In the genomic region with DNA sequence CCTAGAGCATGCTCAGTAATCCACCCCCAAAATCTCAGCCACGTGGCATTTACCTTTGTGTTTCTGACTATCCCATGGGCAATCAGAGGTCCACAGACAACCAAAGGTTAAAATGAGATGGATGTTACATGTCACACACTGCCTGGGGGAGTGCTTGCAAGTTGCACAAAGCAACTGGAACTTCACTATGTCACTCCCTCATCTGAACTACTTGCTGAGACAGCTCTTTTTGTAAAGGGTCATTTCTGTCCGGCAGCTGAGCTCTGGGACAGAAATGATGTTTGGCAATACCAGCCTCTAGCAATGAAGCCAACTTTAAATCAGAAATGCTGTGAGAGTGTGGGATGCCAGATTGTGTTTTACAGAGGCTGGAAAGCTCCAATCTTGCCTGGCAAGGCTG, we compare ENCODE assay signal across 35 cellular contexts.
"Had no signal": no experiment of that assay in that cellular context is flagged by ENCODE, and none has a peak within 500 bp of the region (broad histone marks: within the 10 kb centered on the region; RNA-seq: fewer than 3 reads in every experiment).

No MANE protein-coding gene starts in this region.

- H3K27me3 ChIP-seq: adrenal gland, body of pancreas, brain microvascular endothelial cell had no signal

- H3K36me3 Mint-ChIP-seq: activated CD4-positive, alpha-beta memory T cell treated with anti-CD3 and anti-CD28 coated beads for 36 hours; activated naive CD4-positive, alpha-beta T cell treated with anti-CD3 and anti-CD28 coated beads, Interleukin-2, amount 50 U/mL, for 72 hours; activated naive CD8-positive, alpha-beta T cell treated with anti-CD3 and anti-CD28 coated beads for 36 hours had no signal

- H3K4me1 Mint-ChIP-seq: activated B cell treated with CpG ODN at 0.5 μM for 24 hours; activated naive CD8-positive, alpha-beta T cell treated with anti-CD3 and anti-CD28 coated beads for 36 hours; activated T-helper 17 cell treated with anti-CD3 and anti-CD28 coated beads, Interleukin-2, amount 50 U/mL, for 72 hours had no signal

- H3K27me3 Mint-ChIP-seq: activated B cell treated with CpG ODN at 0.5 μM for 24 hours; activated CD4-positive, alpha-beta memory T cell treated with anti-CD3 and anti-CD28 coated beads for 36 hours; activated naive CD8-positive, alpha-beta T cell treated with anti-CD3 and anti-CD28 coated beads for 36 hours had no signal

- H3K9me3 Mint-ChIP-seq: activated CD4-positive, alpha-beta memory T cell treated with anti-CD3 and anti-CD28 coated beads for 36 hours; activated CD8-positive, alpha-beta T cell treated with anti-CD3 and anti-CD28 coated beads for 36 hours; activated naive CD4-positive, alpha-beta T cell treated with anti-CD3 and anti-CD28 coated beads, Interleukin-2, amount 50 U/mL, for 72 hours; activated naive CD8-positive, alpha-beta T cell treated with anti-CD3 and anti-CD28 coated beads for 36 hours; activated T-cell treated with anti-CD3 and anti-CD28 coated beads, Interleukin-2, amount 50 U/mL, for 4 hours; activated T-cell treated with anti-CD3 and anti-CD28 coated beads, Interleukin-2, amount 50 U/mL, for 72 hours; activated T-helper 1 cell treated with anti-CD3 and anti-CD28 coated beads, Interleukin-12 subunit alpha, Interleukin-12 subunit beta, Interleukin-2, Interleukin-4 antibody, amounts not matched to agents 30 ng/mL and 10 ng/mL and 1 ng/mL, durations not matched to agents 14 hours and 24 hours and 36 hours; activated T-helper 17 cell treated with anti-CD3 and anti-CD28 coated beads, Interleukin-2, amount 50 U/mL, for 72 hours; T-helper 2 cell treated with Interferon-gamma antibody and Interleukin-4, amounts not matched to agents 5 μg/mL and 100 μg/mL, for 36 hours had no signal

- H3K4me3 Mint-ChIP-seq: activated B cell treated with CpG ODN at 0.5 μM for 24 hours; activated CD4-positive, alpha-beta memory T cell treated with anti-CD3 and anti-CD28 coated beads for 36 hours; activated CD8-positive, alpha-beta T cell treated with anti-CD3 and anti-CD28 coated beads for 36 hours; activated naive CD4-positive, alpha-beta T cell treated with anti-CD3 and anti-CD28 coated beads for 36 hours; activated naive CD8-positive, alpha-beta T cell treated with anti-CD3 and anti-CD28 coated beads for 36 hours; activated T-cell treated with anti-CD3 and anti-CD28 coated beads, Interleukin-2, amount 50 U/mL, for 4 hours; activated T-cell treated with anti-CD3 and anti-CD28 coated beads, Interleukin-2, amount 50 U/mL, for 72 hours; activated T-helper 1 cell treated with anti-CD3 and anti-CD28 coated beads, Interleukin-12 subunit alpha, Interleukin-12 subunit beta, Interleukin-2, Interleukin-4 antibody, amounts not matched to agents 30 ng/mL and 10 ng/mL and 1 ng/mL, durations not matched to agents 14 hours and 24 hours and 36 hours; activated T-helper 17 cell treated with anti-CD3 and anti-CD28 coated beads, Interleukin-2, amount 50 U/mL, for 72 hours; T-helper 1 cell treated with Interleukin-12 subunit alpha and Interleukin-12 subunit beta and Interleukin-4 antibody, amounts not matched to agents 30 μg/mL and 1 μg/mL, for 36 hours; T-helper 2 cell treated with Interferon-gamma antibody and Interleukin-4, amounts not matched to agents 5 μg/mL and 100 μg/mL, for 36 hours had no signal

- H3K4me3 ChIP-seq: adrenal gland, body of pancreas, breast epithelium had no signal

- H3K36me3 ChIP-seq: adrenal gland, brain microvascular endothelial cell, breast epithelium had no signal

- ATAC-seq: activated CD8-positive, alpha-beta T cell treated with anti-CD3 and anti-CD28 coated beads for 36 hours; activated naive CD4-positive, alpha-beta T cell treated with anti-CD3 and anti-CD28 coated beads, Interleukin-2, amount 50 U/mL, for 72 hours; activated T-cell treated with anti-CD3 and anti-CD28 coated beads, Interleukin-2, amount 50 U/mL, for 4 hours; activated T-cell treated with anti-CD3 and anti-CD28 coated beads, Interleukin-2, amount 50 U/mL, for 72 hours; activated T-helper 17 cell treated with anti-CD3 and anti-CD28 coated beads, Interleukin-2, amount 50 U/mL, for 72 hours; body of pancreas had no signal

- H3K27ac Mint-ChIP-seq: activated B cell treated with CpG ODN at 0.5 μM for 24 hours; activated CD4-positive, alpha-beta memory T cell treated with anti-CD3 and anti-CD28 coated beads for 36 hours; activated CD8-positive, alpha-beta T cell treated with anti-CD3 and anti-CD28 coated beads for 36 hours; activated naive CD4-positive, alpha-beta T cell treated with anti-CD3 and anti-CD28 coated beads for 36 hours; activated naive CD4-positive, alpha-beta T cell treated with anti-CD3 and anti-CD28 coated beads, Interleukin-2, amount 50 U/mL, for 72 hours; activated naive CD8-positive, alpha-beta T cell treated with anti-CD3 and anti-CD28 coated beads for 36 hours; activated T-cell treated with anti-CD3 and anti-CD28 coated beads, Interleukin-2, amount 50 U/mL, for 72 hours; activated T-helper 1 cell treated with anti-CD3 and anti-CD28 coated beads, Interleukin-12 subunit alpha, Interleukin-12 subunit beta, Interleukin-2, Interleukin-4 antibody, amounts not matched to agents 30 ng/mL and 10 ng/mL and 1 ng/mL, durations not matched to agents 14 hours and 24 hours and 36 hours; activated T-helper 17 cell treated with anti-CD3 and anti-CD28 coated beads, Interleukin-2, amount 50 U/mL, for 72 hours; T-helper 1 cell treated with Interleukin-12 subunit alpha and Interleukin-12 subunit beta and Interleukin-4 antibody, amounts not matched to agents 30 μg/mL and 1 μg/mL, for 36 hours; T-helper 2 cell treated with Interferon-gamma antibody and Interleukin-4, amounts not matched to agents 5 μg/mL and 100 μg/mL, for 36 hours had no signal

- H3K4me1 ChIP-seq: adrenal gland, body of pancreas, breast epithelium had no signal

- DNase-seq: activated B cell treated with CpG ODN at 0.5 μM for 24 hours; activated CD4-positive, alpha-beta memory T cell treated with anti-CD3 and anti-CD28 coated beads for 36 hours; activated CD4-positive, alpha-beta T cell treated with anti-CD3 and anti-CD28 coated beads for 48 hours; activated CD4-positive, alpha-beta T cell treated with anti-CD3 and anti-CD28 coated beads, Interleukin-2, amount 50 U/mL, for 1 hour; activated CD4-positive, alpha-beta T cell treated with anti-CD3 and anti-CD28 coated beads, Interleukin-2, amount 50 U/mL, for 4 hours; activated CD4-positive, CD25-positive, alpha-beta regulatory T cell treated with anti-CD3 and anti-CD28 coated beads, Interleukin-2, amount 50 U/mL, for 72 hours; activated CD8-positive, alpha-beta memory T cell treated with anti-CD3 and anti-CD28 coated beads, Interleukin-2, amount 50 U/mL, for 4 hours; activated CD8-positive, alpha-beta T cell treated with anti-CD3 and anti-CD28 coated beads for 36 hours; activated effector memory CD4-positive, alpha-beta T cell treated with anti-CD3 and anti-CD28 coated beads, Interleukin-2, amount 50 U/mL, for 16 hours; activated gamma-delta T cell treated with Interleukin-2 at 50 U/mL for 16 hours; activated naive CD4-positive, alpha-beta T cell; activated naive CD4-positive, alpha-beta T cell treated with anti-CD3 and anti-CD28 coated beads for 36 hours; activated naive CD4-positive, alpha-beta T cell treated with anti-CD3 and anti-CD28 coated beads, Interleukin-2, amount 50 U/mL, for 16 hours; activated naive CD8-positive, alpha-beta T cell treated with anti-CD3 and anti-CD28 coated beads for 36 hours; activated T-cell treated with anti-CD3 and anti-CD28 coated beads for 4 hours; activated T-cell treated with anti-CD3 and anti-CD28 coated beads, Interleukin-2, amount 50 U/mL, for 1 hour; activated T-cell treated with anti-CD3 and anti-CD28 coated beads, Interleukin-2, amount 50 U/mL, for 4 hours; activated T-cell treated with anti-CD3 and anti-CD28 coated beads, Interleukin-2, amount 50 U/mL, for 72 hours; adrenal gland; amniotic stem cell; aorta; body of pancreas; brain microvascular endothelial cell; central memory CD4-positive, alpha-beta T cell; SW 1271; T-helper 1 cell; T-helper 2 cell; T-helper 9 cell had no signal

- H3K9me3 ChIP-seq: adrenal gland, body of pancreas, breast epithelium had no signal

- H3K27ac ChIP-seq: adrenal gland, body of pancreas, brain microvascular endothelial cell, breast epithelium, VCaP had no signal
